Comparison of ENCODE assay signal across 1 cellular context in the genomic region with DNA sequence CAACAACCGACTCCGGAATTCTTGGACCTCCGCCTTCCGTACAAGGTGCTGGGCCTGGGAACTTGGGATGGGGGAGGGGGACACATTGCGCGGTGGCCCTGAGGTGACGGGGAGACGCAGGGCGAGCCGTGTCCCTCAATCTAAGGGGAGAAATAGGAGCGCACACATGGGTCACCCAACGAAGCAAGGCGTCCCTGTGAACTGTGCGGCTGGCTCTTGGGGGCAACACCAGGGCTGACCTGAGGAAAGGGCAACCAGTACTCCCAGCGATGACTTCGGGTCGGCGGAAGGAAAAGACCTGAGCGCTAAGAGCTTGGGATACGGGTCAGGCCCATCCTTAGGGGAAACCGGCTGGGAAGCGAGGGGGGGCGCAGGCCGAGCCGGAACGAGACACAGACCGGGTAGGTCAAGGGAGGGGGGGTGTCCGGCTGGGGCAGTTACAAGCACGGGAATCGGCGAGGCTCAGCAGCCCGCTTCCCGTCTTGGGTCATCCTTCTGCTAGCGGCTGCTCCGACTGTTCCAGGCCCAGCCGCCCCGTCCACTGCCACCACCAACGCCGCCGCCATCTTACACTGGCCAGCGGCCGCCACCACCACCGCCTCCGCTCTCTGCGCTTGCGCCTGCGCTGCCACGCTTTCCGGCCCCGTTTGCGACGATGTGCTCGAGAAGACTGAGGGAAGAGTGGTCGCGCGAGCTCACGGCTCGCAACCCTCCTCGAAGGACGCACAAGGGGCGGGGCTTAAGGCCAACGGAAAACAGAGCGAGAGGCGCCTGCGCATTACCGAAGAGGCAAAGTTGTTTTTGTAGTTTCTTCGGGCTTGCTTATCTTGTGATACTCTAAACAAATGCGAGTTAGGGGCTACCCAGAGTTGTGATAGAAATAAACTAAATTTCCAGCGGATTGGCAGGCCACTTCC.
TF ChIP-seq lines count a peak whose summit lies in the region.

Gene DCAF8, minus strand, starts transcription at position 672 of the 917 bp plus-strand sequence. CDS start 18,541 bp downstream, outside the sequence.

TF ChIP-seq in WTC11, 78 proteins besides CTCF, POLR2A, EP300 and RAD21 (continued from another document and continues in another):
- TF ChIP-seq ZNF512 (CRISPR knock-in tag; IDR thresholded peaks at IDR 0.05; ENCODE audit: borderline replicate concordance) = no peak
- TF ChIP-seq ZNF121 (CRISPR knock-in tag; IDR thresholded peaks at IDR 0.05) = 0 out of 2 replicates have a peak, but pooled peaks have one; percentile 2
- TF ChIP-seq, protein P1, sequence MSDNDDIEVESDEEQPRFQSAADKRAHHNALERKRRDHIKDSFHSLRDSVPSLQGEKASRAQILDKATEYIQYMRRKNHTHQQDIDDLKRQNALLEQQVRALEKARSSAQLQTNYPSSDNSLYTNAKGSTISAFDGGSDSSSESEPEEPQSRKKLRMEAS (CRISPR knock-in tag; IDR thresholded peaks at IDR 0.05) = peak; percentile 86
- no peak for TF ChIP-seq PRRX2 (CRISPR knock-in tag; IDR thresholded peaks at IDR 0.05)
- no peak; the same call in 1 of the 2 replicates for TF ChIP-seq ZNF138 (CRISPR knock-in tag; conservative IDR thresholded peaks at IDR 0.05)
- TF ChIP-seq NFE2L1 (CRISPR knock-in tag; IDR thresholded peaks at IDR 0.05) = 0 out of 2 replicates have a peak, but pooled peaks have one; percentile 56
- peak; percentile 93 for TF ChIP-seq FOXK1 (CRISPR knock-in tag; IDR thresholded peaks at IDR 0.05)
- TF ChIP-seq E2F4 (CRISPR knock-in tag; IDR thresholded peaks at IDR 0.05; ENCODE audit: borderline replicate concordance, low read depth) = no peak
- TF ChIP-seq ZNF219 (CRISPR knock-in tag; IDR thresholded peaks at IDR 0.05; ENCODE audit: borderline replicate concordance) = no peak; the same call in 1 of the 2 replicates
- TF ChIP-seq NR2C2 (CRISPR knock-in tag; IDR thresholded peaks at IDR 0.05) = no peak
- no peak for TF ChIP-seq ZNF263 (CRISPR knock-in tag; IDR thresholded peaks at IDR 0.05; ENCODE audit: low read depth)
- TF ChIP-seq CBFB (CRISPR knock-in tag; IDR thresholded peaks at IDR 0.05; ENCODE audit: low read depth) = no peak
- peak; percentile 62; the same call in 1 of the 2 replicates for TF ChIP-seq ZNF416 (CRISPR knock-in tag; IDR thresholded peaks at IDR 0.05)
- peak; percentile 82 for TF ChIP-seq TEAD1 (CRISPR knock-in tag; IDR thresholded peaks at IDR 0.05)
- TF ChIP-seq AR (CRISPR knock-in tag; IDR thresholded peaks at IDR 0.05) = no peak
- TF ChIP-seq, protein P2, sequence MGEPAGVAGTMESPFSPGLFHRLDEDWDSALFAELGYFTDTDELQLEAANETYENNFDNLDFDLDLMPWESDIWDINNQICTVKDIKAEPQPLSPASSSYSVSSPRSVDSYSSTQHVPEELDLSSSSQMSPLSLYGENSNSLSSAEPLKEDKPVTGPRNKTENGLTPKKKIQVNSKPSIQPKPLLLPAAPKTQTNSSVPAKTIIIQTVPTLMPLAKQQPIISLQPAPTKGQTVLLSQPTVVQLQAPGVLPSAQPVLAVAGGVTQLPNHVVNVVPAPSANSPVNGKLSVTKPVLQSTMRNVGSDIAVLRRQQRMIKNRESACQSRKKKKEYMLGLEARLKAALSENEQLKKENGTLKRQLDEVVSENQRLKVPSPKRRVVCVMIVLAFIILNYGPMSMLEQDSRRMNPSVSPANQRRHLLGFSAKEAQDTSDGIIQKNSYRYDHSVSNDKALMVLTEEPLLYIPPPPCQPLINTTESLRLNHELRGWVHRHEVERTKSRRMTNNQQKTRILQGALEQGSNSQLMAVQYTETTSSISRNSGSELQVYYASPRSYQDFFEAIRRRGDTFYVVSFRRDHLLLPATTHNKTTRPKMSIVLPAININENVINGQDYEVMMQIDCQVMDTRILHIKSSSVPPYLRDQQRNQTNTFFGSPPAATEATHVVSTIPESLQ (CRISPR knock-in tag; IDR thresholded peaks at IDR 0.05) = no peak
- no peak for TF ChIP-seq TCF7 (CRISPR knock-in tag; IDR thresholded peaks at IDR 0.05; ENCODE audit: low read depth)
- TF ChIP-seq NFYB (CRISPR knock-in tag; conservative IDR thresholded peaks at IDR 0.05; ENCODE audit: low read depth) = no peak
- no peak; the same call in 1 of the 2 replicates for TF ChIP-seq SMAD3 (CRISPR knock-in tag; IDR thresholded peaks at IDR 0.05; ENCODE audit: borderline replicate concordance)
- 0 out of 2 replicates have a peak, but pooled peaks have one; percentile 66 for TF ChIP-seq KAT7 (CRISPR knock-in tag; IDR thresholded peaks at IDR 0.05; ENCODE audit: borderline replicate concordance)
- TF ChIP-seq, protein P3, sequence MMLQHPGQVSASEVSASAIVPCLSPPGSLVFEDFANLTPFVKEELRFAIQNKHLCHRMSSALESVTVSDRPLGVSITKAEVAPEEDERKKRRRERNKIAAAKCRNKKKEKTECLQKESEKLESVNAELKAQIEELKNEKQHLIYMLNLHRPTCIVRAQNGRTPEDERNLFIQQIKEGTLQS (CRISPR knock-in tag; conservative IDR thresholded peaks at IDR 0.05) = no peak
- TF ChIP-seq ZNF532 (CRISPR knock-in tag; IDR thresholded peaks at IDR 0.05; ENCODE audit: borderline replicate concordance) = no peak
- no peak for TF ChIP-seq ZNF232 (CRISPR knock-in tag; IDR thresholded peaks at IDR 0.05)
- peak; percentile 87 for TF ChIP-seq ETV6 (CRISPR knock-in tag; IDR thresholded peaks at IDR 0.05)
- TF ChIP-seq ZNF317 (CRISPR knock-in tag; IDR thresholded peaks at IDR 0.05; ENCODE audit: borderline replicate concordance, low read depth) = no peak
- TF ChIP-seq, protein P4, sequence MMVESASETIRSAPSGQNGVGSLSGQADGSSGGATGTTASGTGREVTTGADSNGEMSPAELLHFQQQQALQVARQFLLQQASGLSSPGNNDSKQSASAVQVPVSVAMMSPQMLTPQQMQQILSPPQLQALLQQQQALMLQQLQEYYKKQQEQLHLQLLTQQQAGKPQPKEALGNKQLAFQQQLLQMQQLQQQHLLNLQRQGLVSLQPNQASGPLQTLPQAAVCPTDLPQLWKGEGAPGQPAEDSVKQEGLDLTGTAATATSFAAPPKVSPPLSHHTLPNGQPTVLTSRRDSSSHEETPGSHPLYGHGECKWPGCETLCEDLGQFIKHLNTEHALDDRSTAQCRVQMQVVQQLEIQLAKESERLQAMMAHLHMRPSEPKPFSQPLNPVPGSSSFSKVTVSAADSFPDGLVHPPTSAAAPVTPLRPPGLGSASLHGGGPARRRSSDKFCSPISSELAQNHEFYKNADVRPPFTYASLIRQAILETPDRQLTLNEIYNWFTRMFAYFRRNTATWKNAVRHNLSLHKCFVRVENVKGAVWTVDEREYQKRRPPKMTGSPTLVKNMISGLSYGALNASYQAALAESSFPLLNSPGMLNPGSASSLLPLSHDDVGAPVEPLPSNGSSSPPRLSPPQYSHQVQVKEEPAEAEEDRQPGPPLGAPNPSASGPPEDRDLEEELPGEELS (CRISPR knock-in tag; IDR thresholded peaks at IDR 0.05) = no peak
- peak; percentile 87 for TF ChIP-seq ZBTB21 (CRISPR knock-in tag; IDR thresholded peaks at IDR 0.05; ENCODE audit: borderline replicate concordance)
- TF ChIP-seq SP1 (CRISPR knock-in tag; conservative IDR thresholded peaks at IDR 0.05) = peak; percentile 95
- TF ChIP-seq SOX15 (CRISPR knock-in tag; IDR thresholded peaks at IDR 0.05) = no peak
- TF ChIP-seq SMAD4 (CRISPR knock-in tag; IDR thresholded peaks at IDR 0.05) = no peak
- TF ChIP-seq, protein P5, sequence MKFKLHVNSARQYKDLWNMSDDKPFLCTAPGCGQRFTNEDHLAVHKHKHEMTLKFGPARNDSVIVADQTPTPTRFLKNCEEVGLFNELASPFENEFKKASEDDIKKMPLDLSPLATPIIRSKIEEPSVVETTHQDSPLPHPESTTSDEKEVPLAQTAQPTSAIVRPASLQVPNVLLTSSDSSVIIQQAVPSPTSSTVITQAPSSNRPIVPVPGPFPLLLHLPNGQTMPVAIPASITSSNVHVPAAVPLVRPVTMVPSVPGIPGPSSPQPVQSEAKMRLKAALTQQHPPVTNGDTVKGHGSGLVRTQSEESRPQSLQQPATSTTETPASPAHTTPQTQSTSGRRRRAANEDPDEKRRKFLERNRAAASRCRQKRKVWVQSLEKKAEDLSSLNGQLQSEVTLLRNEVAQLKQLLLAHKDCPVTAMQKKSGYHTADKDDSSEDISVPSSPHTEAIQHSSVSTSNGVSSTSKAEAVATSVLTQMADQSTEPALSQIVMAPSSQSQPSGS (CRISPR knock-in tag; IDR thresholded peaks at IDR 0.05; ENCODE audit: borderline replicate concordance, low read depth) = no peak
- no peak for TF ChIP-seq MXD4 (CRISPR knock-in tag; IDR thresholded peaks at IDR 0.05; ENCODE audit: borderline replicate concordance)
- no peak for TF ChIP-seq ZBTB43 (CRISPR knock-in tag; IDR thresholded peaks at IDR 0.05)
- TF ChIP-seq RELA (CRISPR knock-in tag; IDR thresholded peaks at IDR 0.05; ENCODE audit: borderline replicate concordance) = no peak
- no peak for TF ChIP-seq ZNF423 (CRISPR knock-in tag; IDR thresholded peaks at IDR 0.05)
